Comparison of ENCODE assay signal across 24 cellular contexts in genomic region chr3:43062556-43063040, GRCh38. TPM values are rescaled to one million over a fixed set of nuclear protein-coding genes. Genes with fewer than 3 reads are reported as not detected.
DNase-seq lines count a peak whose midpoint lies in the region; ATAC-seq, FAIRE-seq and TF ChIP-seq lines count a peak whose summit lies in the region.
"Had no signal": no experiment of that assay in that cellular context is flagged by ENCODE, and none has a peak within 500 bp of the region (broad histone marks: within the 10 kb centered on the region; RNA-seq: fewer than 3 reads in every experiment).

No MANE protein-coding gene starts in this region.

- POLR2A ChIA-PET in activated CD8-positive, alpha-beta T cell treated with anti-CD3 and anti-CD28 coated beads, Interleukin-2, amount 10 ng/mL, durations not matched to agents 7 days and 5 days (lab: Charles Lee) = no interaction called here
- POLR2A ChIA-PET in activated CD8-positive, alpha-beta T cell treated with anti-CD3 and anti-CD28 coated beads for 36 hours (lab: Charles Lee) = no interaction called here

- no peaks in the 10 kb centered on the region for H3K36me3 Mint-ChIP-seq in activated CD8-positive, alpha-beta T cell treated with anti-CD3 and anti-CD28 coated beads, Interleukin-2, amount 10 ng/mL, durations not matched to agents 7 days and 5 days (ENCODE audit: low read depth)
- H3K36me3 Mint-ChIP-seq in activated CD8-positive, alpha-beta T cell treated with anti-CD3 and anti-CD28 coated beads for 36 hours (ENCODE audit: low read depth) = no peaks in the 10 kb centered on the region
- H3K36me3 Mint-ChIP-seq in astrocyte (ENCODE audit: low read depth, unreplicated experiment) = no peaks in the 10 kb centered on the region
- H3K36me3 Mint-ChIP-seq in activated T-cell treated with anti-CD3 and anti-CD28 coated beads, Interleukin-2, amount 50 U/mL, for 72 hours (ENCODE audit: insufficient read depth in 2 of 2) = peaks cover 0 to 4% of the 10 kb centered on the region in 2 donors
- H3K36me3 Mint-ChIP-seq: CD14-positive monocyte had no signal

- no peak for ATAC-seq in activated CD8-positive, alpha-beta T cell treated with anti-CD3 and anti-CD28 coated beads, Interleukin-2, amount 10 ng/mL, durations not matched to agents 7 days and 5 days
- ATAC-seq in activated CD8-positive, alpha-beta T cell treated with anti-CD3 and anti-CD28 coated beads for 36 hours = no peak
- peak; percentile 15 to 83 for ATAC-seq in left cardiac atrium
- no peak for ATAC-seq in activated T-cell treated with anti-CD3 and anti-CD28 coated beads, Interleukin-2, amount 50 U/mL, for 72 hours (replicated peaks in 1 of 2)
- ATAC-seq: activated naive CD8-positive, alpha-beta T cell treated with anti-CD3 and anti-CD28 coated beads, Interleukin-2, amount 50 U/mL, for 24 hours; pancreas had no signal

- H3K4me3 ChIP-seq in astrocyte (ENCODE audit: insufficient read depth, low read depth, low read length) (no peak overlapping the region), Peyer's patch (no peak overlapping the region)
- H3K4me3 ChIP-seq: pancreas had no signal

- no peak overlapping the region for H3K4me3 Mint-ChIP-seq in activated CD8-positive, alpha-beta T cell treated with anti-CD3 and anti-CD28 coated beads, Interleukin-2, amount 10 ng/mL, durations not matched to agents 7 days and 5 days
- no peak overlapping the region for H3K4me3 Mint-ChIP-seq in activated CD8-positive, alpha-beta T cell treated with anti-CD3 and anti-CD28 coated beads for 36 hours
- no peak overlapping the region for H3K4me3 Mint-ChIP-seq in astrocyte (ENCODE audit: unreplicated experiment)
- H3K4me3 Mint-ChIP-seq in activated T-cell treated with anti-CD3 and anti-CD28 coated beads, Interleukin-2, amount 50 U/mL, for 72 hours = no peak overlapping the region
- H3K4me3 Mint-ChIP-seq: activated naive CD8-positive, alpha-beta T cell treated with anti-CD3 and anti-CD28 coated beads, Interleukin-2, amount 50 U/mL, for 24 hours; CD14-positive monocyte; central memory CD8-positive, alpha-beta T cell; H9 had no signal

- H3K9ac ChIP-seq in astrocyte (ENCODE audit: low read length) = no peak overlapping the region

- H3K9me3 Mint-ChIP-seq in activated CD8-positive, alpha-beta T cell treated with anti-CD3 and anti-CD28 coated beads, Interleukin-2, amount 10 ng/mL, durations not matched to agents 7 days and 5 days (ENCODE audit: insufficient read depth) = peaks cover 4% of the 10 kb centered on the region
- no peaks in the 10 kb centered on the region for H3K9me3 Mint-ChIP-seq in activated CD8-positive, alpha-beta T cell treated with anti-CD3 and anti-CD28 coated beads for 36 hours
- H3K9me3 Mint-ChIP-seq in astrocyte (ENCODE audit: unreplicated experiment) = no peaks in the 10 kb centered on the region
- no peaks in the 10 kb centered on the region for H3K9me3 Mint-ChIP-seq in activated T-cell treated with anti-CD3 and anti-CD28 coated beads, Interleukin-2, amount 50 U/mL, for 72 hours
- H3K9me3 Mint-ChIP-seq: activated naive CD8-positive, alpha-beta T cell treated with anti-CD3 and anti-CD28 coated beads, Interleukin-2, amount 50 U/mL, for 24 hours; central memory CD8-positive, alpha-beta T cell had no signal

- no peak overlapping the region for H3K4me2 ChIP-seq in astrocyte (ENCODE audit: low read length)

- peaks cover 8% of the 10 kb centered on the region for H3K4me1 Mint-ChIP-seq in activated CD8-positive, alpha-beta T cell treated with anti-CD3 and anti-CD28 coated beads, Interleukin-2, amount 10 ng/mL, durations not matched to agents 7 days and 5 days (ENCODE audit: low read depth)
- H3K4me1 Mint-ChIP-seq in activated CD8-positive, alpha-beta T cell treated with anti-CD3 and anti-CD28 coated beads for 36 hours (ENCODE audit: low read depth) = peaks cover 21% of the 10 kb centered on the region
- H3K4me1 Mint-ChIP-seq in astrocyte (ENCODE audit: low read depth, unreplicated experiment) = peaks cover 1% of the 10 kb centered on the region
- H3K4me1 Mint-ChIP-seq in activated T-cell treated with anti-CD3 and anti-CD28 coated beads, Interleukin-2, amount 50 U/mL, for 72 hours (ENCODE audit: low read depth) = peaks cover 12% of the 10 kb centered on the region
- H3K4me1 Mint-ChIP-seq: CD14-positive monocyte had no signal

- no peaks in the 10 kb centered on the region for H3K79me2 ChIP-seq in astrocyte (ENCODE audit: insufficient read depth, low read length)

- H3K4me1 ChIP-seq in astrocyte (ENCODE audit: insufficient read depth, low read length) (no peaks in the 10 kb centered on the region), Peyer's patch (no peaks in the 10 kb centered on the region)
- H3K4me1 ChIP-seq: pancreas had no signal

- H3K27me3 Mint-ChIP-seq in activated CD8-positive, alpha-beta T cell treated with anti-CD3 and anti-CD28 coated beads, Interleukin-2, amount 10 ng/mL, durations not matched to agents 7 days and 5 days (ENCODE audit: low read depth) = no peaks in the 10 kb centered on the region
- no peaks in the 10 kb centered on the region for H3K27me3 Mint-ChIP-seq in activated CD8-positive, alpha-beta T cell treated with anti-CD3 and anti-CD28 coated beads for 36 hours
- H3K27me3 Mint-ChIP-seq in astrocyte (ENCODE audit: low read depth, unreplicated experiment) = no peaks in the 10 kb centered on the region
- H3K27me3 Mint-ChIP-seq in activated T-cell treated with anti-CD3 and anti-CD28 coated beads, Interleukin-2, amount 50 U/mL, for 72 hours (ENCODE audit: low read depth) = no peaks in the 10 kb centered on the region
- H3K27me3 Mint-ChIP-seq: activated naive CD8-positive, alpha-beta T cell treated with anti-CD3 and anti-CD28 coated beads, Interleukin-2, amount 50 U/mL, for 24 hours; central memory CD8-positive, alpha-beta T cell had no signal

- H3K36me3 ChIP-seq in astrocyte (ENCODE audit: insufficient read depth, low read length) (no peaks in the 10 kb centered on the region), Peyer's patch (no peaks in the 10 kb centered on the region)
- H3K36me3 ChIP-seq: pancreas had no signal

- intact Hi-C loops in activated CD8-positive, alpha-beta T cell treated with anti-CD3 and anti-CD28 coated beads for 36 hours (cut with micrococcal nuclease) = no loop called here
- intact Hi-C loops in left cardiac atrium (cut with DNase I) = no loop called here

- no peak overlapping the region for H3K27ac ChIP-seq in astrocyte (ENCODE audit: low read depth, low read length)
- no peak overlapping the region for H3K27ac ChIP-seq in Peyer's patch
- H3K27ac ChIP-seq: HL-60, pancreas had no signal

- DNase-seq in activated CD8-positive, alpha-beta T cell treated with anti-CD3 and anti-CD28 coated beads, Interleukin-2, amount 10 ng/mL, durations not matched to agents 7 days and 5 days = peak; percentile 11
- DNase-seq in activated CD8-positive, alpha-beta T cell treated with anti-CD3 and anti-CD28 coated beads for 36 hours = no peak
- DNase-seq in astrocyte (ENCODE audit: low read depth) (peak; percentile 13), left cardiac atrium (no peak), urothelium cell line (ENCODE audit: low spot score) (peak; percentile 21), midbrain (lab: John Stamatoyannopoulos, UW) (no peak), Peyer's patch (no peak)
- no peak for DNase-seq in activated T-cell treated with anti-CD3 and anti-CD28 coated beads, Interleukin-2, amount 50 U/mL, for 72 hours
- DNase-seq: activated CD4-positive, alpha-beta T cell treated with anti-CD3 and anti-CD28 coated beads, Interleukin-2, amount 50 U/mL, for 4 hours; activated naive CD8-positive, alpha-beta T cell treated with anti-CD3 and anti-CD28 coated beads, Interleukin-2, amount 50 U/mL, for 24 hours; effector CD8-positive, alpha-beta T cell; H9; hypothalamus; KBM-7; NCI-H1092; NCI-H2107; NCI-H69; pancreas; stimulated activated CD4-positive, alpha-beta T cell treated with anti-CD3 and anti-CD28 coated beads, Interleukin-4, amount 100 ng/mL, for 4 hours had no signal

- H3K27me3 ChIP-seq in astrocyte (ENCODE audit: insufficient read depth, low read length) (no peaks in the 10 kb centered on the region), Peyer's patch (no peaks in the 10 kb centered on the region)
- H3K27me3 ChIP-seq: pancreas had no signal

- H2AFZ ChIP-seq in astrocyte (ENCODE audit: low read depth, low read length) = no peak overlapping the region

- TF ChIP-seq CTCF in activated CD8-positive, alpha-beta T cell treated with anti-CD3 and anti-CD28 coated beads for 36 hours (IDR thresholded peaks at IDR 0.05) = no peak
- TF ChIP-seq CTCF in astrocyte (IDR thresholded peaks at IDR 0.05; ENCODE audit: insufficient read depth, low read depth, low read length) (no peak), Peyer's patch (IDR thresholded peaks at IDR 0.05) (no peak)

- FAIRE-seq in astrocyte (lab: Jason Lieb, UNC) = no peak
- FAIRE-seq in urothelium cell line (lab: Jason Lieb, UNC) = no peak
- FAIRE-seq: A204.1, pancreas, TTC549 had no signal

- H4K20me1 ChIP-seq in astrocyte (ENCODE audit: insufficient read depth, low read length) = no peaks in the 10 kb centered on the region

- TF ChIP-seq POLR2A in Peyer's patch (IDR thresholded peaks at IDR 0.05) = no peak

- no peak overlapping the region for H3K27ac Mint-ChIP-seq in activated CD8-positive, alpha-beta T cell treated with anti-CD3 and anti-CD28 coated beads, Interleukin-2, amount 10 ng/mL, durations not matched to agents 7 days and 5 days
- H3K27ac Mint-ChIP-seq in activated CD8-positive, alpha-beta T cell treated with anti-CD3 and anti-CD28 coated beads for 36 hours = no peak overlapping the region
- no peak overlapping the region for H3K27ac Mint-ChIP-seq in astrocyte (ENCODE audit: unreplicated experiment)
- H3K27ac Mint-ChIP-seq in activated T-cell treated with anti-CD3 and anti-CD28 coated beads, Interleukin-2, amount 50 U/mL, for 72 hours = no peak overlapping the region
- H3K27ac Mint-ChIP-seq: activated naive CD8-positive, alpha-beta T cell treated with anti-CD3 and anti-CD28 coated beads, Interleukin-2, amount 50 U/mL, for 24 hours; CD14-positive monocyte; H9 had no signal

- CTCF ChIA-PET in activated CD8-positive, alpha-beta T cell treated with anti-CD3 and anti-CD28 coated beads, Interleukin-2, amount 10 ng/mL, durations not matched to agents 7 days and 5 days (lab: Charles Lee) = no interaction called here
- CTCF ChIA-PET in activated CD8-positive, alpha-beta T cell treated with anti-CD3 and anti-CD28 coated beads for 36 hours (lab: Charles Lee) = no interaction called here

- no peaks in the 10 kb centered on the region for H3K9me3 ChIP-seq in astrocyte (ENCODE audit: insufficient read depth, low read depth, low read length)
- H3K9me3 ChIP-seq in Peyer's patch = no peaks in the 10 kb centered on the region
- H3K9me3 ChIP-seq: pancreas had no signal

RNA-seq across cellular contexts. Expression of gene POMGNT2, which starts 43.3 kb away (rescaled TPM):
- 1 to 10 TPM; 8.7 to 9.7 TPM for total RNA-seq in activated CD8-positive, alpha-beta T cell treated with anti-CD3 and anti-CD28 coated beads, Interleukin-2, amount 10 ng/mL, durations not matched to agents 7 days and 5 days
- 10 to 100 TPM; 11.9 to 12.0 TPM for total RNA-seq in activated CD8-positive, alpha-beta T cell treated with anti-CD3 and anti-CD28 coated beads for 36 hours
- 13.0 and 13.7 TPM in 2 replicates for total RNA-seq in astrocyte
- total RNA-seq in left cardiac atrium = 10 to 100 TPM; 16.7 to 19.2 TPM
- 10 to 100 TPM in 1 of 4 donors, 1 to 10 TPM in 3; 4.1 to 11.8 (median 7.1) TPM for total RNA-seq in Peyer's patch
- total RNA-seq in activated T-cell treated with anti-CD3 and anti-CD28 coated beads, Interleukin-2, amount 50 U/mL, for 72 hours = 1 to 10 TPM; 5.0 to 6.6 TPM

Comparison
In these comparisons a context has a peak if more than half of its experiments do, and no peak if none do; other contexts are left out.
1. DNase-seq: peak in activated CD8-positive, alpha-beta T cell treated with anti-CD3 and anti-CD28 coated beads, Interleukin-2, amount 10 ng/mL, durations not matched to agents 7 days and 5 days (single experiment), astrocyte (single experiment) and urothelium cell line (single experiment); none in activated CD8-positive, alpha-beta T cell treated with anti-CD3 and anti-CD28 coated beads for 36 hours (single experiment), left cardiac atrium (single experiment), midbrain (single experiment), Peyer's patch (0 of 3) and activated T-cell treated with anti-CD3 and anti-CD28 coated beads, Interleukin-2, amount 50 U/mL, for 72 hours (0 of 2).
2. ATAC-seq: peak in left cardiac atrium (2 of 2); none in activated CD8-positive, alpha-beta T cell treated with anti-CD3 and anti-CD28 coated beads, Interleukin-2, amount 10 ng/mL, durations not matched to agents 7 days and 5 days (single experiment), activated CD8-positive, alpha-beta T cell treated with anti-CD3 and anti-CD28 coated beads for 36 hours (single experiment) and activated T-cell treated with anti-CD3 and anti-CD28 coated beads, Interleukin-2, amount 50 U/mL, for 72 hours (0 of 2).